ENCODE assay signal across 13 cellular contexts in the genomic region with DNA sequence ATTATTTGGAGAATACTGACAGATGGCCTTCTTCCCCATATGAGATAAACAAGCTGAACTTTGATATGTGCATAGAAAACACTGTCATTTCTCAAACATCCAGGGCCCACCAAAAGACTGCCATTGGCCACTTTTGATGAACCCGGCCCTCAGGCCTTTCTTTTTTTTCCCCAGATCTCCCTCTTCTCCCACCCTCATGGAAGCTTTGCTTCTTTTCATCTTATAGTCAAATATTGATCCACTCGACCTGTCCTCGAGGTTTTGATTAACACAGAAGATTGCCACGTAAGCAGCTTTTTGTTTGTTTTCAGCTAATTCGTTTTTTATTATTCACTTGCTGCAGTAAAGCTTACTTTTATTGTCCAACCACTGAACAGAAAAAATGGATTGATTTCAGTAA.
DNase-seq lines count a peak whose midpoint lies in the region; ATAC-seq and FAIRE-seq lines count a peak whose summit lies in the region.
"Had no signal": no experiment of that assay in that cellular context is flagged by ENCODE, and none has a peak within 500 bp of the region (broad histone marks: within the 10 kb centered on the region; RNA-seq: fewer than 3 reads in every experiment).

No MANE protein-coding gene starts in this region.

- peak; percentile 9 for FAIRE-seq in islet of Langerhans (lab: Jason Lieb, UNC)
- FAIRE-seq: A204.1, GM12891 had no signal

- ATAC-seq in GM19467 (IDR thresholded peaks at IDR 0.05; ENCODE audit: unreplicated experiment) (no peak), HG02852 (IDR thresholded peaks at IDR 0.05; ENCODE audit: unreplicated experiment) (no peak), GM18867 (IDR thresholded peaks at IDR 0.05; ENCODE audit: unreplicated experiment) (no peak)

- peak; percentile 5 for DNase-seq in ELF-1 (ENCODE audit: low read depth, low spot score)
- DNase-seq in NCI-H1694 treated with DMSO at 0.1 percent for 48 hours (lab: John Stamatoyannopoulos, UW): peak; percentile 37
- peak; percentile 76 for DNase-seq in NCI-H748 treated with DMSO at 0.1 percent for 48 hours (lab: John Stamatoyannopoulos, UW)
- DNase-seq: C1 segment of cervical spinal cord; Calu3; CD4-positive, alpha-beta T cell; DMS 273 treated with DMSO at 0.1 percent for 48 hours had no signal

Comparison
In these comparisons a context has a peak if more than half of its experiments do, and no peak if none do; other contexts are left out.
1. DNase-seq: peak in every context shown above with its lines; median percentile 76 in NCI-H748 treated with DMSO at 0.1 percent for 48 hours; 37 in NCI-H1694 treated with DMSO at 0.1 percent for 48 hours; 5 in ELF-1.